In genomic region chrX:23982891-23983290, GRCh38 we compare ENCODE assay signal across 34 cellular contexts.
"Had no signal": no experiment of that assay in that cellular context is flagged by ENCODE, and none has a peak within 500 bp of the region (broad histone marks: within the 10 kb centered on the region; RNA-seq: fewer than 3 reads in every experiment).

No MANE protein-coding gene starts in this region.

- DNase-seq: activated CD4-positive, alpha-beta memory T cell treated with anti-CD3 and anti-CD28 coated beads for 36 hours; activated CD4-positive, alpha-beta T cell treated with anti-CD3 and anti-CD28 coated beads for 4 hours; activated CD4-positive, alpha-beta T cell treated with anti-CD3 and anti-CD28 coated beads, Interleukin-2, amount 50 U/mL, for 1 hour; activated CD8-positive, alpha-beta memory T cell treated with anti-CD3 and anti-CD28 coated beads, Interleukin-2, amount 50 U/mL, for 4 hours; activated gamma-delta T cell; activated naive CD4-positive, alpha-beta T cell treated with Interleukin-2 at 50 U/mL for 16 hours; activated naive CD8-positive, alpha-beta T cell treated with anti-CD3 and anti-CD28 coated beads, Interleukin-2, amount 10 ng/mL, durations not matched to agents 7 days and 5 days; activated T-cell treated with anti-CD3 and anti-CD28 coated beads for 4 hours; activated T-cell treated with anti-CD3 and anti-CD28 coated beads, Interleukin-2, amount 50 U/mL, for 4 hours; Karpas-422; NCI-H1048; NCI-H1105 treated with DMSO at 0.1 percent for 48 hours; NCI-H1436; NCI-H1694; NCI-H1930; NCI-H2081 treated with DMSO at 0.1 percent for 48 hours; NCI-H345; NCI-H510A; NCI-H526; NCI-H748 treated with DMSO at 0.1 percent for 48 hours; NK-92 treated with Interleukin-12 subunit alpha and Interleukin-12 subunit beta, amount 100 ng/mL, for 24 hours; PC-3; Peyer's patch; RPMI8226; SHP77 treated with DMSO at 0.1 percent for 48 hours; SK-N-SH had no signal

- H3K4me3 ChIP-seq: cardiac muscle cell, Peyer's patch, SJSA1 had no signal

- FAIRE-seq: TTC549 had no signal

- H3K27me3 Mint-ChIP-seq: activated CD4-positive, alpha-beta memory T cell treated with anti-CD3 and anti-CD28 coated beads for 36 hours; activated naive CD4-positive, alpha-beta T cell treated with anti-CD3 and anti-CD28 coated beads, Interleukin-2, amount 50 U/mL, for 24 hours; activated naive CD8-positive, alpha-beta T cell treated with anti-CD3 and anti-CD28 coated beads, Interleukin-2, amount 10 ng/mL, durations not matched to agents 7 days and 5 days; activated T-helper 17 cell treated with anti-CD3 and anti-CD28 coated beads, Interleukin-2, amount 50 U/mL, for 72 hours had no signal

- H3K4me2 ChIP-seq: SK-N-SH had no signal

- H3K27me3 ChIP-seq: cardiac muscle cell, Peyer's patch, SJSA1 had no signal

- H3K9me2 ChIP-seq: SK-N-SH had no signal

- H3K27ac Mint-ChIP-seq: activated CD4-positive, alpha-beta memory T cell treated with anti-CD3 and anti-CD28 coated beads for 36 hours; activated naive CD4-positive, alpha-beta T cell treated with anti-CD3 and anti-CD28 coated beads, Interleukin-2, amount 50 U/mL, for 24 hours; activated naive CD8-positive, alpha-beta T cell treated with anti-CD3 and anti-CD28 coated beads, Interleukin-2, amount 10 ng/mL, durations not matched to agents 7 days and 5 days; activated T-helper 17 cell treated with anti-CD3 and anti-CD28 coated beads, Interleukin-2, amount 50 U/mL, for 72 hours; T-helper 1 cell treated with Interleukin-12 subunit alpha and Interleukin-12 subunit beta and Interleukin-4 antibody, amounts not matched to agents 30 μg/mL and 1 μg/mL, for 36 hours; T-helper 2 cell treated with Interferon-gamma antibody and Interleukin-4, amounts not matched to agents 5 μg/mL and 100 μg/mL, for 36 hours had no signal

- H3K4me1 Mint-ChIP-seq: activated T-helper 17 cell treated with anti-CD3 and anti-CD28 coated beads, Interleukin-2, amount 50 U/mL, for 72 hours had no signal

- H3K9me3 Mint-ChIP-seq: activated CD4-positive, alpha-beta memory T cell treated with anti-CD3 and anti-CD28 coated beads for 36 hours; activated naive CD4-positive, alpha-beta T cell treated with anti-CD3 and anti-CD28 coated beads, Interleukin-2, amount 50 U/mL, for 24 hours; activated naive CD8-positive, alpha-beta T cell treated with anti-CD3 and anti-CD28 coated beads, Interleukin-2, amount 10 ng/mL, durations not matched to agents 7 days and 5 days; activated T-cell treated with anti-CD3 and anti-CD28 coated beads, Interleukin-2, amount 50 U/mL, for 4 hours; activated T-helper 17 cell treated with anti-CD3 and anti-CD28 coated beads, Interleukin-2, amount 50 U/mL, for 72 hours; T-helper 1 cell treated with Interleukin-12 subunit alpha and Interleukin-12 subunit beta and Interleukin-4 antibody, amounts not matched to agents 30 μg/mL and 1 μg/mL, for 36 hours; T-helper 2 cell treated with Interferon-gamma antibody and Interleukin-4, amounts not matched to agents 5 μg/mL and 100 μg/mL, for 36 hours had no signal

- H3K9me3 ChIP-seq: Peyer's patch, SJSA1, SK-N-SH had no signal

- H3K4me1 ChIP-seq: Peyer's patch had no signal

- ATAC-seq: activated CD4-positive, CD25-positive, alpha-beta regulatory T cell treated with anti-CD3 and anti-CD28 coated beads, Interleukin-2, amount 50 U/mL, for 24 hours; activated T-cell treated with anti-CD3 and anti-CD28 coated beads, Interleukin-2, amount 50 U/mL, for 4 hours; activated T-helper 17 cell treated with anti-CD3 and anti-CD28 coated beads, Interleukin-2, amount 50 U/mL, for 72 hours; PC-3 had no signal

- H3K27ac ChIP-seq: Peyer's patch, SJSA1 had no signal

- H3K4me3 Mint-ChIP-seq: activated CD4-positive, alpha-beta memory T cell treated with anti-CD3 and anti-CD28 coated beads for 36 hours; activated naive CD4-positive, alpha-beta T cell treated with anti-CD3 and anti-CD28 coated beads, Interleukin-2, amount 50 U/mL, for 24 hours; activated naive CD8-positive, alpha-beta T cell treated with anti-CD3 and anti-CD28 coated beads, Interleukin-2, amount 10 ng/mL, durations not matched to agents 7 days and 5 days; activated T-cell treated with anti-CD3 and anti-CD28 coated beads, Interleukin-2, amount 50 U/mL, for 4 hours; activated T-helper 17 cell treated with anti-CD3 and anti-CD28 coated beads, Interleukin-2, amount 50 U/mL, for 72 hours; T-helper 1 cell treated with Interleukin-12 subunit alpha and Interleukin-12 subunit beta and Interleukin-4 antibody, amounts not matched to agents 30 μg/mL and 1 μg/mL, for 36 hours; T-helper 2 cell treated with Interferon-gamma antibody and Interleukin-4, amounts not matched to agents 5 μg/mL and 100 μg/mL, for 36 hours had no signal
